Comparison of ENCODE assay signal across 1 cellular context in the genomic region with DNA sequence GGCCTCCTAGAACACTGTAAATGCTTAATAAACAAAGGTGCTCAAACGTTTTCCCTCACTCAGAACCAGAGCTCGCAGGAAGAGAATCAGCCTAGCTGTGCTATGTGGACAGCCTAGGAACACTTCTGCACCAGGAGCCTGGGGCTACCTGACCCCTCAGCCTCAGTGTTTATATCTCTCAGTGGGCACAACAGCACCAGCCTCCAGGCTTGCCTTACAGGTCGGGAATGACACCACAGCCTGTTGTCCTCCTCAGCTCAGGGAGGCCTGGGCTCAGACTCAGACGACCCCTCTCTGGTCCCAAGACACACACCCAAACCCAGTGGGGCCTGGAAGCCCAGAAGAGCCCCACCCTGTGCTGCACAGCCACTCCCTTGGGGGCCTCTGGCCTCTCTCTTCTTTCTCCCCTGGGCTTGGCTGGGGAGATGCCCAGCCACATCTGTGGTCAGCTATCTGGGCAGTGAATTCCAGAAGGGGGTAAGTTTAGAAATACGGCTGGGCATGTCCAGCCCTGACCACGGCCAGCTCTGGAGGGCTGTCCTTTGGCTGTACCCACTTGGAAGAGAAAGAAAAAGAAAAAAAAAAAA.
TF ChIP-seq lines count a peak whose summit lies in the region.

No MANE protein-coding gene starts in this region.

TF ChIP-seq in H1, 55 proteins besides CTCF, POLR2A, EP300 and RAD21:
- TF ChIP-seq MAX (IDR thresholded peaks at IDR 0.05) (no peak), TAF7 (optimal IDR thresholded peaks at IDR 0.05; ENCODE audit: borderline replicate concordance, low read depth, low read length) (no peak), TEAD4 (IDR thresholded peaks at IDR 0.05; ENCODE audit: low read depth, low read length) (no peak), BACH1 (IDR thresholded peaks at IDR 0.05; ENCODE audit: low read length) (no peak), JUND (IDR thresholded peaks at IDR 0.05; ENCODE audit: low read length) (no peak), POU5F1 (IDR thresholded peaks at IDR 0.05; ENCODE audit: low read depth, low read length) (no peak)
- TF ChIP-seq, protein P1, sequence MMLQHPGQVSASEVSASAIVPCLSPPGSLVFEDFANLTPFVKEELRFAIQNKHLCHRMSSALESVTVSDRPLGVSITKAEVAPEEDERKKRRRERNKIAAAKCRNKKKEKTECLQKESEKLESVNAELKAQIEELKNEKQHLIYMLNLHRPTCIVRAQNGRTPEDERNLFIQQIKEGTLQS (IDR thresholded peaks at IDR 0.05; ENCODE audit: insufficient read depth, low read depth, low read length), result no peak
TF ChIP-seq in H1: peak in this region for 0.
